Comparison of ENCODE assay signal across 13 cellular contexts in genomic region chr20:45408646-45409213, GRCh38. TPM values are rescaled to one million over a fixed set of nuclear protein-coding genes. Genes with fewer than 3 reads are reported as not detected.
DNase-seq lines count a peak whose midpoint lies in the region; ATAC-seq and TF ChIP-seq lines count a peak whose summit lies in the region.
"Had no signal": no experiment of that assay in that cellular context is flagged by ENCODE, and none has a peak within 500 bp of the region (broad histone marks: within the 10 kb centered on the region; RNA-seq: fewer than 3 reads in every experiment).

No MANE protein-coding gene starts in this region.

- H3K4me1 ChIP-seq in heart left ventricle: peaks cover 0 to 56% (median 31%) of the 10 kb centered on the region in 12 donors
- H3K4me1 ChIP-seq in muscle layer of duodenum (ENCODE audit: control insufficient read depth in 1 of 2, insufficient read depth in 2 of 2, low read length in 2 of 2): peaks cover 0 to 15% of the 10 kb centered on the region in 2 donors
- H3K4me1 ChIP-seq in upper lobe of right lung: peaks cover 18% of the 10 kb centered on the region
- peaks cover 14% of the 10 kb centered on the region for H3K4me1 ChIP-seq in mammary epithelial cell (ENCODE audit: insufficient read depth, low read length)

- intact Hi-C loops in heart left ventricle (cut with DNase I): loop anchor here in 4 of 10 donors (5.0 kb wide), 2 partner anchors 36 to 66 kb away; no protein-coding TSS in a partner anchor
- intact Hi-C loops in left cardiac atrium (cut with DNase I): no loop called here
- intact Hi-C loops in upper lobe of right lung (cut with DNase I): no loop called here
- intact Hi-C loops in mammary epithelial cell (cut with micrococcal nuclease): no loop called here

- H3K9ac ChIP-seq in mammary epithelial cell (ENCODE audit: insufficient read depth, low read length): no peak overlapping the region

- dilution Hi-C loops in mammary epithelial cell (cut with HindIII; ENCODE audit: low sequenced_read_pairs): no loop called here

- in situ Hi-C loops in mammary epithelial cell (cut with MboI; ENCODE audit: low sequenced_read_pairs in 2 of 2): no loop called here

- H3K27ac ChIP-seq in heart left ventricle (peak overlapping the region; percentile 86 to 100 (median 99)), muscle layer of duodenum (ENCODE audit: low read length) (peak overlapping the region; percentile 97), upper lobe of right lung (no peak overlapping the region), mammary epithelial cell (ENCODE audit: insufficient read depth, low read depth, low read length) (no peak overlapping the region)

- H3K4me3 Mint-ChIP-seq in activated naive CD8-positive, alpha-beta T cell treated with anti-CD3 and anti-CD28 coated beads for 36 hours: no peak overlapping the region

- TF ChIP-seq CTCF in heart left ventricle (IDR thresholded peaks at IDR 0.05) (no peak), upper lobe of right lung (IDR thresholded peaks at IDR 0.05) (no peak), mammary epithelial cell (conservative IDR thresholded peaks at IDR 0.05 in 1 of 2, IDR thresholded peaks at IDR 0.05 in 1 of 2; ENCODE audit: extremely low read depth in 1 of 2, insufficient read depth in 1 of 2, low read depth in 1 of 2, low read length in 2 of 2) (no peak)

- H4K20me1 ChIP-seq in mammary epithelial cell (ENCODE audit: insufficient read depth, low read length): no peaks in the 10 kb centered on the region

- H3K27me3 Mint-ChIP-seq in activated naive CD8-positive, alpha-beta T cell treated with anti-CD3 and anti-CD28 coated beads for 36 hours: no peaks in the 10 kb centered on the region

- H3K36me3 ChIP-seq in heart left ventricle (peaks cover 0 to 45% (median 34%) of the 10 kb centered on the region in 9 donors), muscle layer of duodenum (ENCODE audit: control insufficient read depth in 1 of 2, insufficient read depth in 2 of 2, low read length in 2 of 2) (peaks cover 24 to 34% of the 10 kb centered on the region in 2 donors), upper lobe of right lung (peaks cover 33% of the 10 kb centered on the region), mammary epithelial cell (ENCODE audit: insufficient read depth, low read length) (no peaks in the 10 kb centered on the region)

- H3K36me3 Mint-ChIP-seq in activated naive CD8-positive, alpha-beta T cell treated with anti-CD3 and anti-CD28 coated beads for 36 hours: peaks cover 2% of the 10 kb centered on the region

- DNase-seq in heart left ventricle (peak in 2 of 5 donors; percentile 38 to 39), left cardiac atrium (no peak), upper lobe of right lung (no peak), mammary epithelial cell (no peak), NCI-H774 (lab: John Stamatoyannopoulos, UW) (no peak), NCI-H2107 treated with DMSO at 0.1 percent for 48 hours (lab: John Stamatoyannopoulos, UW; ENCODE audit: unreplicated experiment) (no peak)
- DNase-seq in activated naive CD8-positive, alpha-beta T cell treated with anti-CD3 and anti-CD28 coated beads for 36 hours: no peak
- DNase-seq: ACHN; central memory CD4-positive, alpha-beta T cell; NCI-H748 treated with DMSO at 0.1 percent for 48 hours had no signal

- H3K9me3 ChIP-seq in heart left ventricle (no peaks in the 10 kb centered on the region), muscle layer of duodenum (ENCODE audit: control insufficient read depth in 1 of 2, low read length in 2 of 2) (no peaks in the 10 kb centered on the region), upper lobe of right lung (no peaks in the 10 kb centered on the region), mammary epithelial cell (replicated peaks; ENCODE audit: insufficient read depth, low read length) (no peaks in the 10 kb centered on the region)

- H3K27ac Mint-ChIP-seq in activated naive CD8-positive, alpha-beta T cell treated with anti-CD3 and anti-CD28 coated beads for 36 hours: peak overlapping the region; percentile 40

- H3K4me1 Mint-ChIP-seq in activated naive CD8-positive, alpha-beta T cell treated with anti-CD3 and anti-CD28 coated beads for 36 hours: peaks cover 21% of the 10 kb centered on the region

- H3K79me2 ChIP-seq in mammary epithelial cell (ENCODE audit: insufficient read depth, low read length): peaks cover 8% of the 10 kb centered on the region

- no peak overlapping the region for H3K4me2 ChIP-seq in mammary epithelial cell (ENCODE audit: insufficient read depth, low read depth, low read length)

- CTCF ChIA-PET in mammary epithelial cell (lab: Charles Lee; ENCODE audit: low non-redundant PET): no interaction called here

- ATAC-seq in heart left ventricle (no peak), left cardiac atrium (no peak), upper lobe of right lung (peak; percentile 42)

- peaks cover 0 to 5% (median 0%) of the 10 kb centered on the region in 9 donors for H3K27me3 ChIP-seq in heart left ventricle
- H3K27me3 ChIP-seq in muscle layer of duodenum (ENCODE audit: low read depth, low read length): no peaks in the 10 kb centered on the region
- no peaks in the 10 kb centered on the region for H3K27me3 ChIP-seq in upper lobe of right lung
- no peaks in the 10 kb centered on the region for H3K27me3 ChIP-seq in mammary epithelial cell (ENCODE audit: insufficient read depth, low read length)

- 44 to 50% (median 44%) methylated on average over 7 of the region's 7 CpGs for WGBS in heart left ventricle, 4 donors
- WGBS in mammary epithelial cell (ENCODE audit: low coverage, missing lambda C conversion rate): 91% methylated on average over 5 of the region's 7 CpGs

- H2AFZ ChIP-seq in mammary epithelial cell (ENCODE audit: low read depth, low read length): no peak overlapping the region

- BruUV-seq in mammary epithelial cell (replicated peaks; lab: Mats Ljungman, UMichigan): no TSS peak

- H3K4me3 ChIP-seq in heart left ventricle (peak overlapping the region; percentile 3 to 98 (median 84)), muscle layer of duodenum (ENCODE audit: low read depth in 1 of 2, low read length in 2 of 2) (peak overlapping the region; percentile 89 to 94), upper lobe of right lung (no peak overlapping the region), mammary epithelial cell (replicated peaks in 1 of 3; ENCODE audit: insufficient read depth in 1 of 3, low read depth in 2 of 3, low read length in 3 of 3) (no peak overlapping the region)
- H3K4me3 ChIP-seq: skin epidermis had no signal

- no peaks in the 10 kb centered on the region for H3K9me3 Mint-ChIP-seq in activated naive CD8-positive, alpha-beta T cell treated with anti-CD3 and anti-CD28 coated beads for 36 hours

- no peak for TF ChIP-seq POLR2A in heart left ventricle (IDR thresholded peaks at IDR 0.05)

RNA-seq across cellular contexts. Expression of gene DBNDD2, which starts 0.6 kb away (rescaled TPM):
- total RNA-seq in heart left ventricle (100 to 1,000 TPM; 209 to 395 (median 346) TPM), left cardiac atrium (100 to 1,000 TPM; 177 to 200 TPM), upper lobe of right lung (66.2 TPM), mammary epithelial cell (10 to 100 TPM in 1 of 2 donors, 1 to 10 TPM in 1; 8.3 to 13.8 TPM)
- polyA plus RNA-seq in heart left ventricle (100 to 1,000 TPM; 331 to 423 TPM), mammary epithelial cell (44.5 TPM)
- total RNA-seq in activated naive CD8-positive, alpha-beta T cell treated with anti-CD3 and anti-CD28 coated beads for 36 hours: 10 to 100 TPM; 18.1 to 20.1 TPM
- polyA minus RNA-seq in mammary epithelial cell: 31.4 TPM

RNA-seq across cellular contexts. Expression of gene PIGT, which starts 7.2 kb away (rescaled TPM):
- total RNA-seq in heart left ventricle (100 to 1,000 TPM; 124 to 224 (median 165) TPM), left cardiac atrium (100 to 1,000 TPM; 104 to 129 TPM), upper lobe of right lung (66.3 TPM), mammary epithelial cell (10 to 100 TPM; 31.0 to 69.2 TPM)
- polyA plus RNA-seq in heart left ventricle (100 to 1,000 TPM; 106 to 175 TPM), mammary epithelial cell (41.8 TPM)
- total RNA-seq in activated naive CD8-positive, alpha-beta T cell treated with anti-CD3 and anti-CD28 coated beads for 36 hours: 10 to 100 TPM; 48.0 to 55.4 TPM
- polyA minus RNA-seq in mammary epithelial cell: 100 TPM

RNA-seq across cellular contexts. Expression of gene TP53TG5, which starts 30.6 kb away (rescaled TPM):
- 1 to 10 TPM in 2 of 9 donors, under 1 TPM in 5, not detected in 2; 0.32 to 3.2 (median 0.76) TPM for total RNA-seq in heart left ventricle
- polyA plus RNA-seq in heart left ventricle: 1 to 10 TPM in 1 of 2 donors, under 1 TPM in 1; 0.40 to 1.5 TPM
- total RNA-seq in left cardiac atrium: 1 to 10 TPM in 1 of 2 donors, under 1 TPM in 1; 0.68 to 2.0 TPM
- total RNA-seq in activated naive CD8-positive, alpha-beta T cell treated with anti-CD3 and anti-CD28 coated beads for 36 hours: under 1 TPM; 0.40 to 0.41 TPM
- not detected for total RNA-seq in upper lobe of right lung
- not detected for total RNA-seq in mammary epithelial cell
- not detected for polyA plus RNA-seq in mammary epithelial cell
- polyA minus RNA-seq in mammary epithelial cell: not detected
- total RNA-seq: lower leg skin had no signal

RNA-seq across cellular contexts. Expression of gene SYS1, which starts 45.8 kb away (rescaled TPM):
- total RNA-seq in heart left ventricle: 10 to 100 TPM; 16.4 to 54.0 (median 23.0) TPM
- 10 to 100 TPM; 12.6 to 68.8 TPM for polyA plus RNA-seq in heart left ventricle
- total RNA-seq in left cardiac atrium: 10 to 100 TPM; 23.4 to 24.1 TPM
- total RNA-seq in activated naive CD8-positive, alpha-beta T cell treated with anti-CD3 and anti-CD28 coated beads for 36 hours: 10 to 100 TPM; 21.5 to 26.6 TPM
- 46.5 TPM for total RNA-seq in upper lobe of right lung
- 10 to 100 TPM; 20.9 to 25.0 TPM for total RNA-seq in mammary epithelial cell
- 35.1 TPM for polyA plus RNA-seq in mammary epithelial cell
- polyA minus RNA-seq in mammary epithelial cell: 40.9 TPM

Comparison
In these comparisons a context has a peak if more than half of its experiments do, and no peak if none do; other contexts are left out.
1. H3K27ac ChIP-seq: peak in heart left ventricle (12 of 12) and muscle layer of duodenum (single experiment); none in upper lobe of right lung (single experiment) and mammary epithelial cell (single experiment).
2. H3K4me3 ChIP-seq: peak in heart left ventricle (12 of 12) and muscle layer of duodenum (2 of 2); none in upper lobe of right lung (single experiment) and mammary epithelial cell (0 of 3).